9 cellular contexts compared by ENCODE assay signal in the genomic region with DNA sequence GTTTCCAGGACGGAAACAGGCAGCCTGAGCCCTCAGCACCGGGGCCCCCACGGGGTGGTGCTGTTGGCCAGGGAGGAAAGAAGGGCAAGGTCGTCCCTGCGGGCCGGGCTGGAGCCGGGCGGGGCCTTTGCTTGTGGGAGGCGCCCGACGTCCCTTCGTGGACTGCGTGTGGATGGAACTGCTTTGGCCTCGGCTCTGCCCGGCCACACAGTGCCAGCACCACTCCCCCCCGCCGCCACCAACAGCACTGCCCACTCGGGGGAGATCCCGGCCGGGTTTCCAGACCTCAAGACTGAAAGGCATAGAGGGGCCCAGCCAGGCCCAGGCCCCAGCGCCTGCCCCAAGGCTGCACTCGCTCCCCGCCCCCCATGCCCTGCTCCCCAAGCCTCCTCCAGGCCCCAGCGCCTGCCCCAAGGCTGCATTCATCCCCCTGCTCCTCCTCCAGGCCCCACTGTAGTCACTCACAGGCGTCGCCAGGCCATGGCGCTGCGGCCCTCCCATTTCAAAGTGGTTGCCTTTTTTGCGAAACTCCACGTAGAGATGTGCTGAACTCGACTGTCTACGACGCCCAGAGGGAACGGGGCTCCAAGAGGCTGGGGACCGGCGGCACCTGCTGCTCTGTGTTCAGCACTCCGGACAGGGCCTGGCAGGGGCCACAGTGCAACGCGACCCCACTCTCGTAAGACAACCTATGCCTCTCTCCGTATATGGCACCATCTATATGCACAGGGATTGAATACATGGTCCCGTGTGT. TPM values are rescaled to one million over a fixed set of nuclear protein-coding genes. Genes with fewer than 3 reads are reported as not detected.
DNase-seq lines count a peak whose midpoint lies in the region; ATAC-seq, FAIRE-seq and TF ChIP-seq lines count a peak whose summit lies in the region.
"Had no signal": no experiment of that assay in that cellular context is flagged by ENCODE, and none has a peak within 500 bp of the region (broad histone marks: within the 10 kb centered on the region; RNA-seq: fewer than 3 reads in every experiment).

No MANE protein-coding gene starts in this region.

- H3K27ac ChIP-seq in OCI-LY1 (ENCODE audit: low read depth, low read length, poor library complexity, severe bottlenecking): no peak overlapping the region
- no peak overlapping the region for H3K27ac ChIP-seq in ovary
- H3K27ac ChIP-seq in upper lobe of left lung: no peak overlapping the region
- H3K27ac ChIP-seq: epithelial cell of prostate had no signal

- H3K9ac ChIP-seq in OCI-LY1 (ENCODE audit: low read length): no peak overlapping the region

- no peaks in the 10 kb centered on the region for H4K20me1 ChIP-seq in OCI-LY1 (ENCODE audit: insufficient read depth, low read length)

- no peak for TF ChIP-seq EP300 in ovary (IDR thresholded peaks at IDR 0.05)
- no peak for TF ChIP-seq EP300 in upper lobe of left lung (IDR thresholded peaks at IDR 0.05)

- H3K4me1 ChIP-seq in OCI-LY1 (ENCODE audit: insufficient read depth, low read length, severe bottlenecking): peaks cover 11% of the 10 kb centered on the region
- H3K4me1 ChIP-seq in ovary (ENCODE audit: insufficient read depth): no peaks in the 10 kb centered on the region
- H3K4me1 ChIP-seq in upper lobe of left lung: peaks cover 9 to 19% (median 11%) of the 10 kb centered on the region in 4 donors

- H3K4me2 ChIP-seq in OCI-LY1 (ENCODE audit: low read length): no peak overlapping the region

- peak; percentile 95 for DNase-seq in GM12891 (ENCODE audit: insufficient read length, low spot score)
- DNase-seq in activated T-helper 9 cell treated with anti-CD3 and anti-CD28 coated beads, Interleukin-2, amount 50 U/mL, for 16 hours (ENCODE audit: low read depth): peak; percentile 20
- peak; percentile 80 for DNase-seq in glomerular visceral epithelial cell (ENCODE audit: extremely low spot score)
- peak; percentile 86 to 93 (median 86) for DNase-seq in ovary
- DNase-seq in upper lobe of left lung: peak; percentile 83 to 95
- DNase-seq in MV-4-11 (lab: John Stamatoyannopoulos, UW): no peak

- 33 to 36% (median 35%) methylated on average over 39 to 42 of the region's 42 CpGs for WGBS in ovary, 3 donors
- 35 to 47% methylated on average over 11 to 31 of the region's 42 CpGs for WGBS in upper lobe of left lung, 2 donors

- no peak for TF ChIP-seq POLR2A in GM12891 (IDR thresholded peaks at IDR 0.05; ENCODE audit: low read depth, low read length)
- no peak for TF ChIP-seq POLR2A in ovary (IDR thresholded peaks at IDR 0.05)
- TF ChIP-seq POLR2A in upper lobe of left lung (IDR thresholded peaks at IDR 0.05): no peak

- no peak overlapping the region for H2AFZ ChIP-seq in OCI-LY1 (ENCODE audit: low read length)

- ATAC-seq in HG02870 (IDR thresholded peaks at IDR 0.05; ENCODE audit: unreplicated experiment): peak; percentile 57
- peak; percentile 91 to 92 for ATAC-seq in upper lobe of left lung (ENCODE audit: low FRiP score in 2 of 2)

- no peak overlapping the region for H3K4me3 ChIP-seq in OCI-LY1 (ENCODE audit: low read depth, low read length, poor library complexity, severe bottlenecking)
- peak overlapping the region; percentile 8 for H3K4me3 ChIP-seq in ovary
- peak overlapping the region in 3 of 4 donors; percentile 9 to 15 (median 12) for H3K4me3 ChIP-seq in upper lobe of left lung

- no peak for FAIRE-seq in GM12891 (lab: Jason Lieb, UNC)

- peaks cover 2% of the 10 kb centered on the region; the same call in 1 of the 2 replicates for H3F3A ChIP-seq in OCI-LY1 (ENCODE audit: insufficient read depth, low read length)

- intact Hi-C loops in ovary (cut with DNase I): loop anchor here (2.0 kb wide), 1 partner anchor 275 kb away; no protein-coding TSS in a partner anchor

- H3K9me3 ChIP-seq in OCI-LY1 (ENCODE audit: low read length): no peaks in the 10 kb centered on the region
- no peaks in the 10 kb centered on the region for H3K9me3 ChIP-seq in ovary
- no peaks in the 10 kb centered on the region for H3K9me3 ChIP-seq in upper lobe of left lung

- H3K79me2 ChIP-seq in OCI-LY1 (ENCODE audit: insufficient read depth, low read length): no peaks in the 10 kb centered on the region

- H3K36me3 ChIP-seq in OCI-LY1 (ENCODE audit: insufficient read depth, low read length) (no peaks in the 10 kb centered on the region), ovary (no peaks in the 10 kb centered on the region), upper lobe of left lung (peaks cover 0 to 7% (median 4%) of the 10 kb centered on the region in 4 donors)

- peaks cover 6% of the 10 kb centered on the region; the same call in 1 of the 2 replicates for H3K27me3 ChIP-seq in OCI-LY1 (ENCODE audit: insufficient read depth, low read length)
- no peaks in the 10 kb centered on the region for H3K27me3 ChIP-seq in ovary
- H3K27me3 ChIP-seq in upper lobe of left lung: no peaks in the 10 kb centered on the region

- TF ChIP-seq CTCF in OCI-LY1 (IDR thresholded peaks at IDR 0.05; ENCODE audit: low read length) (peak; percentile 74), ovary (IDR thresholded peaks at IDR 0.05) (peak; percentile 78 to 87 (median 79)), upper lobe of left lung (IDR thresholded peaks at IDR 0.05) (peak; percentile 70 to 95 (median 88))

- no peaks in the 10 kb centered on the region for H3K9me2 ChIP-seq in OCI-LY1 (ENCODE audit: low read depth, low read length)

TF ChIP-seq in GM12891, 5 proteins besides CTCF, POLR2A, EP300 and RAD21:
- TF ChIP-seq PAX5 (IDR thresholded peaks at IDR 0.05; ENCODE audit: insufficient read depth, low read length, severe bottlenecking): no peak
- no peak for TF ChIP-seq SPI1 (IDR thresholded peaks at IDR 0.05; ENCODE audit: low read depth, low read length)
- peak; percentile 24; the same call in 1 of the 2 replicates for TF ChIP-seq POU2F2 (IDR thresholded peaks at IDR 0.05; ENCODE audit: low read depth, low read length)
- no peak for TF ChIP-seq TAF1 (IDR thresholded peaks at IDR 0.05; ENCODE audit: low read depth, low read length)
- no peak for TF ChIP-seq POLR2AphosphoS5 (IDR thresholded peaks at IDR 0.05; ENCODE audit: low read depth, low read length)

RNA-seq across cellular contexts. Expression of gene C13orf46, which starts 22.5 kb away (rescaled TPM):
- 0.15 TPM for polyA plus RNA-seq in GM12891 (2012; ENCODE audit: low read depth, missing spikeins)
- total RNA-seq in ovary (1 to 10 TPM in 2 of 7 donors, under 1 TPM in 3, not detected in 2; 0.35 to 2.0 (median 0.58) TPM), upper lobe of left lung (10 to 100 TPM in 5 of 6 donors, 1 to 10 TPM in 1; 5.5 to 44.0 (median 14.7) TPM)
- polyA plus RNA-seq in ovary: under 1 TPM; 0.05 to 0.31 TPM
